Comparison of ENCODE assay signal across 8 cellular contexts in the genomic region with DNA sequence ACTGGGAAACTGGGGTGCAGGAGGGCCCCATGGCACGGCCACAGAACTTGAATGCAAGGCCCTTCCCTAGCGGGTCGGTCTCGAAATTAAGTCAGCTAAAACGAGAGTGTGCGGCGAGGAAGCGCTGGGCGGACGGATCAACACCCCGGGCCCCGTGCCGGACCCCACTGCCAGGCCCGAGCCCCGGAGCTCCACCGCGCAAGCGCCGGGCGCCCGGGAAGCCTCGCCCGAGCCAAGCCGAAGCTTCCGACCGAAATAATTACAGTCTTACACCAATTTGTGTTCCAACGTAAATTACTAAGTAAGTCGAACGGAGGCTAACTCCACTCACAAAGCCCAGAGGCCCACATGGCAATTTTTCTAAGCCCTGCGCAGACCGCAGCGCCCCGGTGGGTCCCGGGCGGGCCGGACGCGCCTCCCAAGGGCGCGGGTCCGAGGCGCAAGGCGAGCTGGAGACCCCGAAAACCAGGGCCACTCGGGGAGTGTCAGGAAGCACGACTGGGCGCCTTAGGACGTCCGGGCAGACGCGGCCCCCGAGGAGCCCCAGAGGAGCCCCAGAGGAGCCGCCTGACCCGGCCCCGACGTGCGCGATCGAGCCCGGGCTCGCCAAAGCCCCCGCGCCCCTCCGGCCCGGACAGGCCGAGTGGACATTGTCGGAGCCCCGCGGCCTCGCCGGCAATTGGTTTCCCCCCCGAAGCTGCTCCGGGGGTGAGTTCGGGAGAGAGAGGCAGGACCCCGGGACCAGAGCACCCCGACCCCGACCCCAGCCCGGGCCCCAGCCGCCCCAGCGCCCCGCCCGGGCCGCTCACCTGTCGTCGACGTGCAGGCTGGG. TPM values are rescaled to one million over a fixed set of nuclear protein-coding genes. Genes with fewer than 3 reads are reported as not detected.
DNase-seq lines count a peak whose midpoint lies in the region; ATAC-seq and TF ChIP-seq lines count a peak whose summit lies in the region.

No MANE protein-coding gene starts in this region.

- H4K91ac ChIP-seq in mesenchymal stem cell (ENCODE audit: low read length): no peak overlapping the region

- no peak overlapping the region for H2BK5ac ChIP-seq in mesenchymal stem cell (ENCODE audit: low read depth, low read length, poor library complexity, severe bottlenecking)

- H3K4me1 ChIP-seq in heart left ventricle (peaks cover 0 to 54% (median 23%) of the 10 kb centered on the region in 12 donors), colonic mucosa (no peaks in the 10 kb centered on the region), mesenchymal stem cell (ENCODE audit: control insufficient read depth, insufficient read depth, low read depth, low read length) (peaks cover 56% of the 10 kb centered on the region)

- no peak for TF ChIP-seq CTCF in heart left ventricle (IDR thresholded peaks at IDR 0.05)
- no peak for TF ChIP-seq CTCF in colonic mucosa (IDR thresholded peaks at IDR 0.05)

- H3K4me2 ChIP-seq in mesenchymal stem cell (ENCODE audit: low read length, poor library complexity, severe bottlenecking): peak overlapping the region; percentile 84

- H3K9me3 ChIP-seq in heart left ventricle: no peaks in the 10 kb centered on the region
- no peaks in the 10 kb centered on the region for H3K9me3 ChIP-seq in colonic mucosa
- H3K9me3 ChIP-seq in mesenchymal stem cell (ENCODE audit: control insufficient read depth, low read length): no peaks in the 10 kb centered on the region

- H3K36me3 ChIP-seq in heart left ventricle (no peaks in the 10 kb centered on the region), colonic mucosa (no peaks in the 10 kb centered on the region), mesenchymal stem cell (ENCODE audit: control insufficient read depth in 1 of 2, insufficient read depth in 2 of 2, low read depth in 1 of 2, low read length in 2 of 2) (no peaks in the 10 kb centered on the region)

- no peak overlapping the region for H4K8ac ChIP-seq in mesenchymal stem cell (ENCODE audit: low read length)

- H2BK15ac ChIP-seq in mesenchymal stem cell (ENCODE audit: low read depth, poor library complexity, severe bottlenecking): no peak overlapping the region

- H3K4ac ChIP-seq in mesenchymal stem cell (ENCODE audit: low read depth in 1 of 2, low read length in 2 of 2): no peak overlapping the region

- peak overlapping the region in 1 of 12 donors; percentile 61 for H3K27ac ChIP-seq in heart left ventricle
- peak overlapping the region; percentile 69 for H3K27ac ChIP-seq in colonic mucosa
- H3K27ac ChIP-seq in mesenchymal stem cell (ENCODE audit: low read length, poor library complexity, severe bottlenecking): no peak overlapping the region

- H2BK120ac ChIP-seq in mesenchymal stem cell (ENCODE audit: low read depth, low read length): no peak overlapping the region

- no peak overlapping the region for H3K18ac ChIP-seq in mesenchymal stem cell (ENCODE audit: low read depth in 1 of 2, low read length in 2 of 2)

- DNase-seq in heart left ventricle: no peak
- no peak for DNase-seq in Right ventricle myocardium inferior (ENCODE audit: missing footprints)
- DNase-seq in colonic mucosa: no peak
- no peak for DNase-seq in mesenchymal stem cell
- DNase-seq in activated gamma-delta T cell treated with Interleukin-2 at 50 U/mL for 16 hours: no peak
- no peak for DNase-seq in NCI-H774 (lab: John Stamatoyannopoulos, UW)
- no peak for DNase-seq in amniotic stem cell (lab: John Stamatoyannopoulos, UW)

- no peak for TF ChIP-seq POLR2A in heart left ventricle (IDR thresholded peaks at IDR 0.05)

- H3K23ac ChIP-seq in mesenchymal stem cell (ENCODE audit: low read length in 2 of 2): no peak overlapping the region

- no peak for ATAC-seq in heart left ventricle
- ATAC-seq in Right ventricle myocardium inferior: no peak
- ATAC-seq in GM21717 (IDR thresholded peaks at IDR 0.05; ENCODE audit: unreplicated experiment): no peak

- H2BK12ac ChIP-seq in mesenchymal stem cell (ENCODE audit: low read length in 2 of 2): no peak overlapping the region

- H3K9ac ChIP-seq in colonic mucosa (ENCODE audit: low read depth in 2 of 2, low read length in 2 of 2) (peak overlapping the region; percentile 66 to 87), mesenchymal stem cell (ENCODE audit: low read length) (no peak overlapping the region)

- intact Hi-C loops in heart left ventricle (cut with DNase I) (no loop called here), Right ventricle myocardium inferior (cut with DNase I) (no loop called here), colonic mucosa (cut with DNase I) (no loop called here)

- no peak overlapping the region for H3K14ac ChIP-seq in mesenchymal stem cell (ENCODE audit: low read length in 2 of 2)

- H2AK5ac ChIP-seq in mesenchymal stem cell (ENCODE audit: low read length, severe bottlenecking): no peak overlapping the region

- 7 to 17% (median 13%) methylated on average over 34 to 86 of the region's 86 CpGs for WGBS in heart left ventricle, 4 donors
- WGBS in mesenchymal stem cell: 8% methylated on average over 80 of the region's 86 CpGs

- peaks cover 49 to 100% (median 84%) of the 10 kb centered on the region in 9 donors for H3K27me3 ChIP-seq in heart left ventricle
- peaks cover 24% of the 10 kb centered on the region for H3K27me3 ChIP-seq in colonic mucosa
- H3K27me3 ChIP-seq in mesenchymal stem cell (ENCODE audit: control insufficient read depth in 1 of 2, insufficient read depth in 1 of 2, low read length in 2 of 2): peaks cover 18 to 100% of the 10 kb centered on the region in 2 experiments

- H2AFZ ChIP-seq in mesenchymal stem cell (ENCODE audit: low read depth, low read length): no peak overlapping the region

- H3K4me3 ChIP-seq in heart left ventricle (peak overlapping the region in 11 of 12 donors; percentile 3 to 48 (median 33)), colonic mucosa (peak overlapping the region; percentile 60), mesenchymal stem cell (ENCODE audit: insufficient read depth in 1 of 2, low read depth in 1 of 2, low read length in 2 of 2) (peak overlapping the region in 1 of 2 experiments; percentile 94)

- peaks cover 5% of the 10 kb centered on the region for H3K79me1 ChIP-seq in mesenchymal stem cell (replicated peaks; ENCODE audit: low read length, poor library complexity, severe bottlenecking)

RNA-seq across cellular contexts. Expression of gene RIPK4, which starts 0.6 kb away (rescaled TPM):
- total RNA-seq in heart left ventricle (1 to 10 TPM in 1 of 9 donors, under 1 TPM in 6, not detected in 2; 0.07 to 2.0 (median 0.08) TPM), Right ventricle myocardium inferior (0.08 TPM), colonic mucosa (10 to 100 TPM; 10.1 to 10.5 TPM)
- polyA plus RNA-seq in heart left ventricle: under 1 TPM; 0.04 TPM
- polyA plus RNA-seq in mesenchymal stem cell (2013, experiment 1 of 2): not detected
- not detected for polyA plus RNA-seq in mesenchymal stem cell (2013, experiment 2 of 2)
